In the genomic region with DNA sequence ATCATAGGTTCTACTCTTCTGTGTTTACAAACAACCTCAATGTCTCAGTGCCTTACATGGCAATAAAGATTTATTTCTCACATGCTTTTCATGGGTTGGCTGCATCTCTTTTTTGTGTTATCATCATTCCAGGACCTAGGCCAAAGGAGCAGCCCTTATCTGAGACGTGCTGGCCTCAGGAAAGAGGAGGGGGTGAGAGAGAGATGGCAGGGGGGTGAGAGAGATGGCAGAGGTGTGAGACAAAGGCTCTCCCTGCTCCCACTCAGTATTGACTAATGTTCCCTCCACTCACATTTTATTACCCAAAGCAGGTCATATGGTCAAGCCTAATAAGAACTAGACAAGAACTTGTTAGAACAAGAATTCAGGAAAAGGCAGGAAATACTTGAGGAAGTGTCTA, we compare ENCODE assay signal across 26 cellular contexts.
DNase-seq lines count a peak whose midpoint lies in the region; ATAC-seq, FAIRE-seq and TF ChIP-seq lines count a peak whose summit lies in the region.
"Had no signal": no experiment of that assay in that cellular context is flagged by ENCODE, and none has a peak within 500 bp of the region (broad histone marks: within the 10 kb centered on the region; RNA-seq: fewer than 3 reads in every experiment).

No MANE protein-coding gene starts in this region.

- H3K4me3 ChIP-seq in heart left ventricle (no peak overlapping the region), bronchial epithelial cell (ENCODE audit: low read depth, low read length) (no peak overlapping the region), keratinocyte (ENCODE audit: control insufficient read depth in 2 of 3, extremely low read depth in 1 of 3, insufficient read depth in 2 of 3, low read depth in 1 of 3, low read length in 3 of 3) (no peak overlapping the region), pancreas (no peak overlapping the region)
- H3K4me3 ChIP-seq: GM23338 had no signal

- no peak overlapping the region for H2AFZ ChIP-seq in keratinocyte (ENCODE audit: control insufficient read depth, low read length)
- H2AFZ ChIP-seq: GM23338 had no signal

- no peak for TF ChIP-seq POLR2A in heart left ventricle (IDR thresholded peaks at IDR 0.05)

- H3K9me1 ChIP-seq in keratinocyte (ENCODE audit: control insufficient read depth, extremely low read depth, insufficient read depth, low read length) = no peaks in the 10 kb centered on the region

- DNase-seq in heart left ventricle = no peak
- DNase-seq in Right ventricle myocardium inferior (ENCODE audit: missing footprints) = no peak
- peak; percentile 3 for DNase-seq in OCI-M1 (lab: John Stamatoyannopoulos, UW)
- DNase-seq in bronchial epithelial cell (ENCODE audit: low read depth) = peak; percentile 68
- DNase-seq in keratinocyte (ENCODE audit: low read depth, low spot score) = no peak
- DNase-seq in pancreas = no peak
- DNase-seq: ACHN; BE2C; C1 segment of cervical spinal cord; CD4-positive, CD25-positive, alpha-beta regulatory T cell; CD8-positive, alpha-beta memory T cell; COR-L47; DMS 273 treated with DMSO at 0.1 percent for 48 hours; DMS53; DND-41; EL; HCEC 1CT; HFFc6 had no signal

- intact Hi-C loops in heart left ventricle (cut with DNase I) = no loop called here
- intact Hi-C loops in Right ventricle myocardium inferior (cut with DNase I) = no loop called here
- intact Hi-C loops in pancreas (cut with DNase I) = no loop called here

- dilution Hi-C loops in keratinocyte (cut with MboI; ENCODE audit: extremely low pct_ligation_motif_present, low sequenced_read_pairs) = no loop called here

- H3K4me2 ChIP-seq in keratinocyte (ENCODE audit: control insufficient read depth, extremely low read depth, insufficient read depth, low read depth, low read length) = peak overlapping the region; percentile 28
- H3K4me2 ChIP-seq: GM23338 had no signal

- ATAC-seq in heart left ventricle (peak; percentile 24 to 57 (median 39)), Right ventricle myocardium inferior (no peak), pancreas (no peak), GM18907 (IDR thresholded peaks at IDR 0.05; ENCODE audit: unreplicated experiment) (no peak), HG02678 (IDR thresholded peaks at IDR 0.05; ENCODE audit: unreplicated experiment) (no peak)
- ATAC-seq: GM23338, HepG2 had no signal

- H3K79me2 ChIP-seq in keratinocyte (ENCODE audit: control insufficient read depth, insufficient read depth, low read length) = no peaks in the 10 kb centered on the region

- H3K9me3 ChIP-seq in heart left ventricle (no peaks in the 10 kb centered on the region), keratinocyte (ENCODE audit: control insufficient read depth, low read depth, low read length) (no peaks in the 10 kb centered on the region), pancreas (no peaks in the 10 kb centered on the region)
- H3K9me3 ChIP-seq: BE2C had no signal

- 21 to 42% (median 33%) methylated on average over 1 of the region's 1 CpG for WGBS in heart left ventricle, 4 donors
- WGBS in pancreas, 2 donors = 39 to 46% methylated on average over 1 of the region's 1 CpG

- no peak overlapping the region for H3K9ac ChIP-seq in keratinocyte (ENCODE audit: control insufficient read depth, extremely low read depth, insufficient read depth, low read length)

- peaks cover 0 to 35% (median 7%) of the 10 kb centered on the region in 12 donors for H3K4me1 ChIP-seq in heart left ventricle
- H3K4me1 ChIP-seq in keratinocyte (ENCODE audit: control insufficient read depth, extremely low read depth, insufficient read depth, low read length) = peaks cover 15% of the 10 kb centered on the region
- H3K4me1 ChIP-seq in pancreas = peaks cover 0 to 4% (median 0%) of the 10 kb centered on the region in 3 donors
- H3K4me1 ChIP-seq: BE2C had no signal

- H3K27ac ChIP-seq in heart left ventricle (no peak overlapping the region), keratinocyte (ENCODE audit: control insufficient read depth, insufficient read depth, low read length) (no peak overlapping the region), pancreas (no peak overlapping the region)

- TF ChIP-seq CTCF in heart left ventricle (IDR thresholded peaks at IDR 0.05) = no peak
- TF ChIP-seq CTCF in bronchial epithelial cell (IDR thresholded peaks at IDR 0.05; ENCODE audit: insufficient read depth, low read length, severe bottlenecking) = no peak
- TF ChIP-seq CTCF in keratinocyte (optimal IDR thresholded peaks at IDR 0.05 in 1 of 3, IDR thresholded peaks at IDR 0.05 in 1 of 3, conservative IDR thresholded peaks at IDR 0.05 in 1 of 3; ENCODE audit: extremely low read depth in 1 of 3, insufficient read depth in 2 of 3, low read length in 3 of 3) = no peak
- no peak for TF ChIP-seq CTCF in pancreas (IDR thresholded peaks at IDR 0.05)

- no peak for FAIRE-seq in bronchial epithelial cell (lab: Jason Lieb, UNC)
- FAIRE-seq in keratinocyte (lab: Jason Lieb, UNC) = peak; percentile 5
- FAIRE-seq in pancreas (lab: Jason Lieb, UNC) = no peak
- FAIRE-seq: A204.1, GM12891, GM18507, H54, HepG2 had no signal

- no peaks in the 10 kb centered on the region for H4K20me1 ChIP-seq in keratinocyte (ENCODE audit: control insufficient read depth, extremely low read depth, insufficient read depth, low read length)

- no peaks in the 10 kb centered on the region for H3K36me3 ChIP-seq in heart left ventricle
- no peaks in the 10 kb centered on the region for H3K36me3 ChIP-seq in bronchial epithelial cell (ENCODE audit: control insufficient read depth, insufficient read depth, low read length)
- no peaks in the 10 kb centered on the region for H3K36me3 ChIP-seq in keratinocyte (ENCODE audit: control insufficient read depth in 2 of 2, extremely low read depth in 1 of 2, insufficient read depth in 2 of 2, low read length in 2 of 2)
- no peaks in the 10 kb centered on the region for H3K36me3 ChIP-seq in pancreas
- H3K36me3 ChIP-seq: BE2C had no signal

- H3K27me3 ChIP-seq in heart left ventricle (no peaks in the 10 kb centered on the region), bronchial epithelial cell (ENCODE audit: control insufficient read depth, insufficient read depth, low read length) (no peaks in the 10 kb centered on the region), keratinocyte (ENCODE audit: control insufficient read depth, extremely low read depth, insufficient read depth, low read length) (no peaks in the 10 kb centered on the region), pancreas (no peaks in the 10 kb centered on the region)
- H3K27me3 ChIP-seq: BE2C had no signal

Comparison
In these comparisons a context has a peak if more than half of its experiments do, and no peak if none do; other contexts are left out.
1. ATAC-seq: peak in heart left ventricle (4 of 4); none in Right ventricle myocardium inferior (single experiment), pancreas (0 of 4), GM18907 (single experiment) and HG02678 (single experiment).
2. DNase-seq: peak in OCI-M1 (single experiment) and bronchial epithelial cell (single experiment); none in heart left ventricle (0 of 5), Right ventricle myocardium inferior (single experiment), keratinocyte (single experiment) and pancreas (0 of 6).